7 cellular contexts compared by ENCODE assay signal in the genomic region with DNA sequence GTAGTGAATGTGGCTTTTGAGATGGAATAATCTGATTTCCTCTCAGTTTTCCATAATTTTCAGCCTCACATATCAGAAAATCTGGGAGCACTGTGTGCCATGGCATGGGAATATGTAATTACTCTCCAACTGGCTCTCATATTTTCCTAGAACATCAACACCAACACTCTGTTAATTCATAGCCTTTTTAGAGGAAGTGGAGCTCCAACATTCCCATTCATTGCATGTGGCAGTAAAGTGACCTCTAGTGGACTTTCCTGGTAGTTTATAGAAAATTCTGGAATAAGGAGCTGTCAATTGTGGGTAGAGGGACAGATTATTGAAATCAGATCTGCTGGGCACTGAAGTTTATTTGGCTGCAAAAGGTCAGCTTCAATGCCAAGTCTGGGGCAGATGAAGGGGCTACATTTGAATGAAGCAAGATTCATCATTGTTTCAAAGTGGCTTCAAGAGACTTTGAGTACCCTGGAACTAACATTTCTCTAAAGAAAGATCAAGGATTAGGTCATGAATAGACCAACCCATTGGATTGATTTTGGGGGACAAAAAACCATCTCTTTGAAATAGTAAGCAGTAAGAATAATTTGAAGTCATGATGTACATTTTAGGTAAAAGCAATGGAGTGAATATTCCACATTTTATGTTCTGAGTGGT. TPM values are rescaled to one million over a fixed set of nuclear protein-coding genes. Genes with fewer than 3 reads are reported as not detected.
DNase-seq lines count a peak whose midpoint lies in the region; ATAC-seq and TF ChIP-seq lines count a peak whose summit lies in the region.

No MANE protein-coding gene starts in this region.

- H3K4me3 Mint-ChIP-seq in brain: no peak overlapping the region
- no peak overlapping the region for H3K4me3 Mint-ChIP-seq in activated T-helper 2 cell treated with anti-CD3 and anti-CD28 coated beads, Interferon-gamma antibody, Interleukin-2, Interleukin-4, amounts not matched to agents 10 μg/mL and 5 μg/mL and 100 μg/mL, durations not matched to agents 14 hours and 24 hours and 36 hours (ENCODE audit: low read depth)

- H3K27ac ChIP-seq in liver (ENCODE audit: low read depth in 1 of 2, low read length in 2 of 2): no peak overlapping the region

- H3K9me3 ChIP-seq in liver (ENCODE audit: control insufficient read depth in 4 of 4, low read length in 3 of 4): no peaks in the 10 kb centered on the region

- no peaks in the 10 kb centered on the region for H3K27me3 ChIP-seq in liver (ENCODE audit: control insufficient read depth in 4 of 4, insufficient read depth in 4 of 4, low read length in 3 of 4)

- CTCF ChIA-PET in GM10248 (lab: Yijun Ruan, JAX): interaction anchor here (1.0 to 2.0 kb wide), 9 partner anchors 10 to 475 kb away, joined by 3 to 6 read pairs (median 3); no protein-coding TSS in a partner anchor

- no peaks in the 10 kb centered on the region for H3K36me3 Mint-ChIP-seq in brain
- H3K36me3 Mint-ChIP-seq in activated T-helper 2 cell treated with anti-CD3 and anti-CD28 coated beads, Interferon-gamma antibody, Interleukin-2, Interleukin-4, amounts not matched to agents 10 μg/mL and 5 μg/mL and 100 μg/mL, durations not matched to agents 14 hours and 24 hours and 36 hours (ENCODE audit: low read depth): no peaks in the 10 kb centered on the region

- no peaks in the 10 kb centered on the region for H3K9me3 Mint-ChIP-seq in brain
- H3K9me3 Mint-ChIP-seq in activated T-helper 2 cell treated with anti-CD3 and anti-CD28 coated beads, Interferon-gamma antibody, Interleukin-2, Interleukin-4, amounts not matched to agents 10 μg/mL and 5 μg/mL and 100 μg/mL, durations not matched to agents 14 hours and 24 hours and 36 hours: no peaks in the 10 kb centered on the region

- peaks cover 6% of the 10 kb centered on the region for H3K27me3 Mint-ChIP-seq in brain
- H3K27me3 Mint-ChIP-seq in activated T-helper 2 cell treated with anti-CD3 and anti-CD28 coated beads, Interferon-gamma antibody, Interleukin-2, Interleukin-4, amounts not matched to agents 10 μg/mL and 5 μg/mL and 100 μg/mL, durations not matched to agents 14 hours and 24 hours and 36 hours (ENCODE audit: low read depth): peaks cover 16% of the 10 kb centered on the region

- intact Hi-C loops in activated T-helper 2 cell treated with anti-CD3 and anti-CD28 coated beads, Interferon-gamma antibody, Interleukin-2, Interleukin-4, amounts not matched to agents 10 μg/mL and 5 μg/mL and 100 μg/mL, durations not matched to agents 14 hours and 24 hours and 36 hours (cut with micrococcal nuclease): no loop called here

- no peaks in the 10 kb centered on the region for H3K4me1 ChIP-seq in liver (ENCODE audit: control insufficient read depth in 4 of 4, insufficient read depth in 4 of 4, low read length in 3 of 4)

- ATAC-seq in GM19023 (IDR thresholded peaks at IDR 0.05; ENCODE audit: unreplicated experiment): no peak

- TF ChIP-seq RAD21 in liver (IDR thresholded peaks at IDR 0.05): peak; percentile 73 to 84

- no peak overlapping the region for H3K27ac Mint-ChIP-seq in brain
- H3K27ac Mint-ChIP-seq in activated T-helper 2 cell treated with anti-CD3 and anti-CD28 coated beads, Interferon-gamma antibody, Interleukin-2, Interleukin-4, amounts not matched to agents 10 μg/mL and 5 μg/mL and 100 μg/mL, durations not matched to agents 14 hours and 24 hours and 36 hours: no peak overlapping the region

- POLR2A ChIA-PET in GM10248 (lab: Yijun Ruan, JAX): no interaction called here

- peaks cover 10% of the 10 kb centered on the region for H3K4me1 Mint-ChIP-seq in brain
- H3K4me1 Mint-ChIP-seq in activated T-helper 2 cell treated with anti-CD3 and anti-CD28 coated beads, Interferon-gamma antibody, Interleukin-2, Interleukin-4, amounts not matched to agents 10 μg/mL and 5 μg/mL and 100 μg/mL, durations not matched to agents 14 hours and 24 hours and 36 hours (ENCODE audit: low read depth): peaks cover 2% of the 10 kb centered on the region

- H3K4me3 ChIP-seq in liver (ENCODE audit: low read depth in 1 of 3, low read length in 3 of 3): no peak overlapping the region

- TF ChIP-seq CTCF in GM10248 (IDR thresholded peaks at IDR 0.05; ENCODE audit: control extremely low read depth, extremely low read depth, low read depth, missing control alignments) (peak; percentile 24), brain (conservative IDR thresholded peaks at IDR 0.05) (peak; percentile 46 to 72), liver (IDR thresholded peaks at IDR 0.05; ENCODE audit: low read depth, low read length, missing input control) (peak; percentile 62)

- H3K9ac ChIP-seq in liver (ENCODE audit: low read depth in 1 of 2, low read length in 2 of 2): peak overlapping the region in 1 of 2 donors; percentile 45

- no peaks in the 10 kb centered on the region for H3K36me3 ChIP-seq in liver (ENCODE audit: control insufficient read depth in 4 of 4, insufficient read depth in 3 of 4, low read depth in 1 of 4, low read length in 3 of 4)

- DNase-seq in GM10248 (ENCODE audit: extremely low spot score): no peak
- DNase-seq in NCI-H1092 (lab: John Stamatoyannopoulos, UW): peak; percentile 18
- no peak for DNase-seq in T1000 (lab: John Stamatoyannopoulos, UW)
- DNase-seq in activated T-helper 2 cell treated with anti-CD3 and anti-CD28 coated beads, Interferon-gamma antibody, Interleukin-2, Interleukin-4, amounts not matched to agents 10 μg/mL and 5 μg/mL and 100 μg/mL, durations not matched to agents 14 hours and 24 hours and 36 hours (ENCODE audit: low spot score): no peak

TF ChIP-seq in liver, 16 proteins besides CTCF, POLR2A, EP300 and RAD21:
- TF ChIP-seq, protein P1, sequence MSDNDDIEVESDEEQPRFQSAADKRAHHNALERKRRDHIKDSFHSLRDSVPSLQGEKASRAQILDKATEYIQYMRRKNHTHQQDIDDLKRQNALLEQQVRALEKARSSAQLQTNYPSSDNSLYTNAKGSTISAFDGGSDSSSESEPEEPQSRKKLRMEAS (IDR thresholded peaks at IDR 0.05): peak; percentile 75
- TF ChIP-seq HNF4A (conservative IDR thresholded peaks at IDR 0.05) (peak in 1 of 2 donors; percentile 3), FOXA2 (IDR thresholded peaks at IDR 0.05) (peak; percentile 18), RXRA (IDR thresholded peaks at IDR 0.05) (no peak), YY1 (IDR thresholded peaks at IDR 0.05) (peak; percentile 56)

RNA-seq across cellular contexts. Expression of a gene that starts 23.6 kb away (rescaled TPM):
- polyA plus RNA-seq in brain (ENCODE audit: insufficient read depth, low read depth, low replicate concordance): 0.20 TPM
- total RNA-seq in liver: under 1 TPM in 1 of 2 donors, not detected in 1; 0.33 TPM
- polyA plus RNA-seq in liver: under 1 TPM; 0.03 to 0.14 TPM
- total RNA-seq in activated T-helper 2 cell treated with anti-CD3 and anti-CD28 coated beads, Interferon-gamma antibody, Interleukin-2, Interleukin-4, amounts not matched to agents 10 μg/mL and 5 μg/mL and 100 μg/mL, durations not matched to agents 14 hours and 24 hours and 36 hours: 4.3 and 5.7 TPM in 2 replicates
